In genomic region chr4:102961813-102962212, GRCh38 we compare ENCODE assay signal across 3 cellular contexts. TPM values are rescaled to one million over a fixed set of nuclear protein-coding genes. Genes with fewer than 3 reads are reported as not detected.
"Had no signal": no experiment of that assay in that cellular context is flagged by ENCODE, and none has a peak within 500 bp of the region (broad histone marks: within the 10 kb centered on the region; RNA-seq: fewer than 3 reads in every experiment).

No MANE protein-coding gene starts in this region.

RNA-seq across cellular contexts. Expression of gene SLC9B1, which starts 57.7 kb away (rescaled TPM):
- total RNA-seq: colonic mucosa, dermis blood vessel endothelial cell, gastrocnemius medialis had no signal
